In the genomic region with DNA sequence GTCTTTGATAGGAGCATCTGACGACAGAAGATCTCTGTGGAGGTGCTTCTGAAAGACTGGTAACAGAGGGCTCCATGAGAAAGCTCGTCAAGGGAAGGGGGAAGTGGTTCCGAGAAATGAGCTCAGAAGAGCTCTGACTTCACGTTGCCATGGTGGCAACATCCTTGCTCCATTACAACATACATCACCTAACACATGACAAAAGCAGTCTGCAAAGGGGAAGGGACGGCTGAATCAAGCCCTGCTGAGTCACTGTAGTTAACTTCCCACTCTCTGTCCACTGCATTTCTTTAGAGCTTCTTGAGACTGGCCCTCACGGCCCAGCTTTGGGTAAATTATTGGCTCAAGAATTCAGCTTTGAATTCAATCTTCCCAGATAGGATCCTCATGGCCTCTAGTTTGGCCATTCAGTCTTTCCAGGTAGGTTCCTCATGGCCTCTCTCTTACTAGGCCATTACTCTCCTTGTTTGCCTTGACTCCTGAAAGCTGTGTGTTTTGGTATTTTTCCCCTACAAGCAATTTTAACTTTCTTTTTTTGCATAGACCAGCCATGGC, we compare ENCODE assay signal across 8 cellular contexts.
DNase-seq lines count a peak whose midpoint lies in the region; ATAC-seq and TF ChIP-seq lines count a peak whose summit lies in the region.

No MANE protein-coding gene starts in this region.

- TF ChIP-seq CTCF in DND-41 (IDR thresholded peaks at IDR 0.05; ENCODE audit: borderline replicate concordance, extremely low read depth, low read length, poor library complexity, severe bottlenecking) (no peak), dorsolateral prefrontal cortex (IDR thresholded peaks at IDR 0.05 in 54 of 56, conservative IDR thresholded peaks at IDR 0.05 in 2 of 56; ENCODE audit: low read depth in 1 of 56, partially characterized antibody in 56 of 56) (no peak), osteoblast (IDR thresholded peaks at IDR 0.05; ENCODE audit: extremely low read depth, low read depth, low read length) (no peak)

- H2AFZ ChIP-seq in DND-41 (ENCODE audit: low read depth, low read length): peak overlapping the region; percentile 15
- peak overlapping the region; percentile 79 for H2AFZ ChIP-seq in neuronal stem cell (ENCODE audit: low read length)
- H2AFZ ChIP-seq in osteoblast (ENCODE audit: low read length): no peak overlapping the region

- H3K4ac ChIP-seq in neuronal stem cell (ENCODE audit: low read length): no peak overlapping the region

- H3K9ac ChIP-seq in DND-41 (ENCODE audit: low read depth, low read length) (no peak overlapping the region), neuronal stem cell (ENCODE audit: low read depth, low read length, poor library complexity) (no peak overlapping the region)

- H2BK5ac ChIP-seq in neuronal stem cell (ENCODE audit: low read length): no peak overlapping the region

- no peak overlapping the region for H2BK12ac ChIP-seq in neuronal stem cell (ENCODE audit: low read length)

- H3K4me3 ChIP-seq in DND-41 (ENCODE audit: low read depth in 1 of 2, low read length in 2 of 2) (no peak overlapping the region), dorsolateral prefrontal cortex (no peak overlapping the region), neuronal stem cell (ENCODE audit: low read length in 2 of 2) (no peak overlapping the region), osteoblast (ENCODE audit: insufficient read depth, low read length) (no peak overlapping the region)

- H3K36me3 ChIP-seq in DND-41 (ENCODE audit: insufficient read depth, low read length) (no peaks in the 10 kb centered on the region), neuronal stem cell (replicated peaks in 1 of 2; ENCODE audit: control insufficient read depth in 2 of 2, insufficient read depth in 2 of 2, low read length in 2 of 2) (no peaks in the 10 kb centered on the region), osteoblast (ENCODE audit: insufficient read depth, low read length) (no peaks in the 10 kb centered on the region)

- no peak overlapping the region for H2BK120ac ChIP-seq in neuronal stem cell (ENCODE audit: low read depth, low read length)

- no peak overlapping the region for H2BK15ac ChIP-seq in neuronal stem cell (ENCODE audit: low read length)

- no peaks in the 10 kb centered on the region for H3K79me2 ChIP-seq in DND-41 (ENCODE audit: insufficient read depth, low read length)
- no peaks in the 10 kb centered on the region for H3K79me2 ChIP-seq in osteoblast (ENCODE audit: insufficient read depth, low read length)

- no peak overlapping the region for H3K23ac ChIP-seq in neuronal stem cell (ENCODE audit: low read depth, low read length, poor library complexity)

- H2AK5ac ChIP-seq in neuronal stem cell (ENCODE audit: low read depth, low read length): no peak overlapping the region

- H4K91ac ChIP-seq in neuronal stem cell (ENCODE audit: low read depth, low read length, poor library complexity): no peak overlapping the region

- no peaks in the 10 kb centered on the region for H3K27me3 ChIP-seq in DND-41 (ENCODE audit: insufficient read depth, low read length, poor library complexity)
- H3K27me3 ChIP-seq in dorsolateral prefrontal cortex: no peaks in the 10 kb centered on the region
- no peaks in the 10 kb centered on the region for H3K27me3 ChIP-seq in neuronal stem cell (ENCODE audit: control insufficient read depth in 3 of 3, insufficient read depth in 3 of 3, low read depth in 1 of 3, low read length in 3 of 3)
- H3K27me3 ChIP-seq in osteoblast (ENCODE audit: insufficient read depth, low read length): no peaks in the 10 kb centered on the region

- WGBS in neuronal stem cell (ENCODE audit: extremely low coverage in 2 of 2, insufficient read length in 2 of 2, insufficient replicate concordance in 1 of 2), 2 donors: no CpG with 5 or more reads among the region's 6 CpGs

- ATAC-seq in DND-41 (ENCODE audit: insufficient read depth, low read depth): peak; percentile 63
- ATAC-seq in HG03565 (IDR thresholded peaks at IDR 0.05; ENCODE audit: unreplicated experiment): no peak

- H3K79me1 ChIP-seq in neuronal stem cell (ENCODE audit: low read depth, low read length): no peaks in the 10 kb centered on the region

- H3K14ac ChIP-seq in neuronal stem cell (ENCODE audit: low read length): no peak overlapping the region

- no peak overlapping the region for H3K27ac ChIP-seq in DND-41 (ENCODE audit: low read length)
- H3K27ac ChIP-seq in dorsolateral prefrontal cortex: peak overlapping the region in 51 of 59 donors; percentile 1 to 98 (median 64)
- no peak overlapping the region for H3K27ac ChIP-seq in neuronal stem cell (replicated peaks; ENCODE audit: low read length)
- no peak overlapping the region for H3K27ac ChIP-seq in osteoblast (ENCODE audit: low read depth, low read length)

- no peaks in the 10 kb centered on the region for H3K9me3 ChIP-seq in DND-41 (ENCODE audit: insufficient read depth, low read length, severe bottlenecking)
- no peaks in the 10 kb centered on the region for H3K9me3 ChIP-seq in neuronal stem cell (replicated peaks in 1 of 2; ENCODE audit: control insufficient read depth in 2 of 2, insufficient read depth in 1 of 2, low read depth in 1 of 2, low read length in 2 of 2)
- H3K9me3 ChIP-seq in osteoblast (ENCODE audit: low read depth, low read length): no peaks in the 10 kb centered on the region

- H4K8ac ChIP-seq in neuronal stem cell (ENCODE audit: low read depth, low read length): no peak overlapping the region

- H3K4me1 ChIP-seq in DND-41 (ENCODE audit: insufficient read depth, low read length) (peaks cover 19% of the 10 kb centered on the region), neuronal stem cell (ENCODE audit: control insufficient read depth in 2 of 2, insufficient read depth in 1 of 2, low read depth in 1 of 2, low read length in 2 of 2) (peaks cover 5 to 19% of the 10 kb centered on the region in 2 donors), osteoblast (ENCODE audit: insufficient read depth, low read length) (no peaks in the 10 kb centered on the region)

- no peaks in the 10 kb centered on the region for H4K20me1 ChIP-seq in DND-41 (ENCODE audit: insufficient read depth, low read length)
- H4K20me1 ChIP-seq in osteoblast (ENCODE audit: insufficient read depth, low read length): no peaks in the 10 kb centered on the region

- DNase-seq in DND-41: peak; percentile 35
- DNase-seq in NCI-H460 (ENCODE audit: extremely low read depth, low read depth): peak; percentile 24
- peak in 1 of 10 donors; percentile 45 for DNase-seq in dorsolateral prefrontal cortex
- DNase-seq in neuronal stem cell (ENCODE audit: low spot score): no peak
- no peak for DNase-seq in osteoblast (ENCODE audit: insufficient read length, low spot score, missing footprints)
- no peak for DNase-seq in activated effector memory CD4-positive, alpha-beta T cell treated with Interleukin-2 at 50 U/mL for 16 hours
- DNase-seq in effector CD8-positive, alpha-beta T cell (lab: John Stamatoyannopoulos, UW): no peak

- intact Hi-C loops in dorsolateral prefrontal cortex (cut with DNase I): no loop called here

- no peak overlapping the region for H3K18ac ChIP-seq in neuronal stem cell (ENCODE audit: low read length)

- H3K4me2 ChIP-seq in DND-41 (ENCODE audit: insufficient read depth, low read length): no peak overlapping the region
- H3K4me2 ChIP-seq in neuronal stem cell (ENCODE audit: insufficient read depth, low read length, poor library complexity, severe bottlenecking): no peak overlapping the region
- no peak overlapping the region for H3K4me2 ChIP-seq in osteoblast (ENCODE audit: insufficient read depth, low read length)

Comparison
In these comparisons a context has a peak if more than half of its experiments do, and no peak if none do; other contexts are left out.
1. DNase-seq: peak in DND-41 (single experiment) and NCI-H460 (single experiment); none in neuronal stem cell (single experiment), osteoblast (single experiment), activated effector memory CD4-positive, alpha-beta T cell treated with Interleukin-2 at 50 U/mL for 16 hours (single experiment) and effector CD8-positive, alpha-beta T cell (single experiment).
2. H3K27ac ChIP-seq: peak in dorsolateral prefrontal cortex (51 of 59); none in DND-41 (single experiment), neuronal stem cell (single experiment) and osteoblast (single experiment).